Comparison of ENCODE assay signal across 8 cellular contexts in genomic region chr17:2090804-2091534, GRCh38. TPM values are rescaled to one million over a fixed set of nuclear protein-coding genes. Genes with fewer than 3 reads are reported as not detected.
A peak's percentile ranks its signal among the peaks of the same experiment; 100 is the strongest.
DNase-seq lines count a peak whose midpoint lies in the region; ATAC-seq, FAIRE-seq and TF ChIP-seq lines count a peak whose summit lies in the region.

No MANE protein-coding gene starts in this region.

- peak; percentile 64 for TF ChIP-seq POLR2A in GM12892 (IDR thresholded peaks at IDR 0.05; ENCODE audit: low read depth, low read length)

- no peak for FAIRE-seq in GM12892 (lab: Jason Lieb, UNC)

- ATAC-seq in omental fat pad (ENCODE audit: low FRiP score): peak; percentile 62
- ATAC-seq in HG03469 (IDR thresholded peaks at IDR 0.05; ENCODE audit: unreplicated experiment): no peak

- in situ Hi-C loops in SK-MEL-5 (cut with HindIII; ENCODE audit: low pct_unique_long_range_greater_than_20kb, low sequenced_read_pairs): no loop called here

- DNase-seq in GM12892 (ENCODE audit: insufficient read length) (no peak), SK-MEL-5 (ENCODE audit: low read depth, low spot score) (peak; percentile 66), fibroblast of gingiva (ENCODE audit: low read depth) (peak; percentile 89), omental fat pad (ENCODE audit: low spot score) (no peak), NCI-H128 (lab: John Stamatoyannopoulos, UW; ENCODE audit: unreplicated experiment) (no peak), NCI-H2081 (lab: John Stamatoyannopoulos, UW) (no peak)
- no peak for DNase-seq in effector CD8-positive, alpha-beta T cell (lab: John Stamatoyannopoulos, UW)

- no peak for TF ChIP-seq CTCF in omental fat pad (IDR thresholded peaks at IDR 0.05)

RNA-seq across cellular contexts. Expression of gene HIC1, which starts 36.1 kb away (rescaled TPM):
- polyA plus RNA-seq in GM12892 (2012; ENCODE audit: missing spikeins): 8.3 TPM
- total RNA-seq in SK-MEL-5 (2014; rRNA removed; shearing (Covaris generic)): 0.48 and 0.69 TPM in 2 replicates
- polyA plus RNA-seq in SK-MEL-5 (2015; cell fraction: cytosol; rRNA removed): 0.41 and 0.69 TPM in 2 replicates
- polyA plus RNA-seq in SK-MEL-5 (2015; cell fraction: nucleus; rRNA removed): 0.15 and 1.0 TPM in 2 replicates
- total RNA-seq in omental fat pad: 10 to 100 TPM in 3 of 4 donors, 1 to 10 TPM in 1; 9.9 to 63.8 (median 37.3) TPM

RNA-seq across cellular contexts. Expression of gene OVCA2, which starts 49.1 kb away (rescaled TPM):
- polyA plus RNA-seq in GM12892 (2012; ENCODE audit: missing spikeins): 19.0 TPM
- 74.9 and 82.0 TPM in 2 replicates for total RNA-seq in SK-MEL-5 (2014; rRNA removed; shearing (Covaris generic))
- 78.7 and 95.2 TPM in 2 replicates for polyA plus RNA-seq in SK-MEL-5 (2015; cell fraction: cytosol; rRNA removed)
- polyA plus RNA-seq in SK-MEL-5 (2015; cell fraction: nucleus; rRNA removed): 33.7 and 35.8 TPM in 2 replicates
- 10 to 100 TPM; 21.1 to 30.4 (median 26.2) TPM for total RNA-seq in omental fat pad

Comparison
In these comparisons a context has a peak if more than half of its experiments do, and no peak if none do; other contexts are left out.
1. DNase-seq: peak in SK-MEL-5 (single experiment) and fibroblast of gingiva (single experiment); none in GM12892 (single experiment), omental fat pad (single experiment), effector CD8-positive, alpha-beta T cell (single experiment), NCI-H128 (single experiment) and NCI-H2081 (0 of 2).